8 cellular contexts compared by ENCODE assay signal in genomic region chr15:88620995-88621772, GRCh38. TPM values are rescaled to one million over a fixed set of nuclear protein-coding genes. Genes with fewer than 3 reads are reported as not detected.
DNase-seq lines count a peak whose midpoint lies in the region; ATAC-seq, FAIRE-seq and TF ChIP-seq lines count a peak whose summit lies in the region.

Gene AEN (plus strand): TSS chr15:88621340. CDS start chr15:88626210, 4,870 bp downstream.

- peak in 1 of 2 donors; percentile 53 for TF ChIP-seq CTCF in right atrium auricular region (IDR thresholded peaks at IDR 0.05)
- TF ChIP-seq CTCF in vagina (IDR thresholded peaks at IDR 0.05): no peak

- intact Hi-C loops in T-helper 2 cell treated with Interferon-gamma antibody and Interleukin-4, amounts not matched to agents 100 ng/mL and 5 ng/mL, for 36 hours (cut with micrococcal nuclease): loop anchor here (1.0 to 10.0 kb wide), 6 partner anchors 75 to 714 kb away; partner anchors contain the start of genes ABHD2, DET1, MRPL46 and MRPS11
- intact Hi-C loops in vagina (cut with DNase I): no loop called here

- peak; percentile 93 for FAIRE-seq in GM18507 (lab: Jason Lieb, UNC)

- DNase-seq in GM18507 (ENCODE audit: extremely low spot score, insufficient read length, low read depth) (peak; percentile 97), NCI-H1930 (lab: John Stamatoyannopoulos, UW) (peak; percentile 82 to 83), anterior cingulate cortex (lab: John Stamatoyannopoulos, UW) (peak; percentile 56 to 97 (median 92)), right atrium auricular region (ENCODE audit: low spot score) (peak; percentile 97), pulmonary artery endothelial cell (ENCODE audit: low read depth, low spot score) (peak; percentile 88), vagina (ENCODE audit: extremely low spot score in 2 of 2) (peak in 1 of 2 donors; percentile 98)

- peak; percentile 96 for ATAC-seq in HG02973 (IDR thresholded peaks at IDR 0.05; ENCODE audit: unreplicated experiment)

- peak within 1 kb of the TSS; percentile 81 to 84 for H3K27ac ChIP-seq in right atrium auricular region
- peak within 1 kb of the TSS; percentile 82 for H3K27ac ChIP-seq in vagina

- H3K4me3 ChIP-seq in right atrium auricular region (peak within 1 kb of the TSS; percentile 72 to 80), vagina (peak within 1 kb of the TSS; percentile 86 to 96)

- H3K27me3 ChIP-seq in right atrium auricular region (no peaks in the 10 kb centered on the region), vagina (no peaks in the 10 kb centered on the region)

- no peaks in the 10 kb centered on the region for H3K9me3 ChIP-seq in right atrium auricular region
- H3K9me3 ChIP-seq in vagina: no peaks in the 10 kb centered on the region

- H3K4me1 ChIP-seq in right atrium auricular region: peaks cover 0 to 37% of the 10 kb centered on the region in 2 donors
- H3K4me1 ChIP-seq in vagina: peaks cover 56% of the 10 kb centered on the region

- H3K36me3 ChIP-seq in right atrium auricular region (peaks cover 1% of the 10 kb centered on the region), vagina (peaks cover 0 to 4% of the 10 kb centered on the region in 2 donors)

- no peak for TF ChIP-seq POLR2A in vagina (IDR thresholded peaks at IDR 0.05)

RNA-seq across cellular contexts. Expression of gene AEN, which starts in this region (rescaled TPM):
- 52.5 and 53.4 TPM in 2 replicates for total RNA-seq in T-helper 2 cell treated with Interferon-gamma antibody and Interleukin-4, amounts not matched to agents 100 ng/mL and 5 ng/mL, for 36 hours
- total RNA-seq in right atrium auricular region: 1 to 10 TPM; 5.1 to 8.0 TPM
- 91.7 and 93.6 TPM in 2 replicates for total RNA-seq in pulmonary artery endothelial cell
- 18.4 TPM for total RNA-seq in vagina
